ENCODE assay signal across 8 cellular contexts in the genomic region with DNA sequence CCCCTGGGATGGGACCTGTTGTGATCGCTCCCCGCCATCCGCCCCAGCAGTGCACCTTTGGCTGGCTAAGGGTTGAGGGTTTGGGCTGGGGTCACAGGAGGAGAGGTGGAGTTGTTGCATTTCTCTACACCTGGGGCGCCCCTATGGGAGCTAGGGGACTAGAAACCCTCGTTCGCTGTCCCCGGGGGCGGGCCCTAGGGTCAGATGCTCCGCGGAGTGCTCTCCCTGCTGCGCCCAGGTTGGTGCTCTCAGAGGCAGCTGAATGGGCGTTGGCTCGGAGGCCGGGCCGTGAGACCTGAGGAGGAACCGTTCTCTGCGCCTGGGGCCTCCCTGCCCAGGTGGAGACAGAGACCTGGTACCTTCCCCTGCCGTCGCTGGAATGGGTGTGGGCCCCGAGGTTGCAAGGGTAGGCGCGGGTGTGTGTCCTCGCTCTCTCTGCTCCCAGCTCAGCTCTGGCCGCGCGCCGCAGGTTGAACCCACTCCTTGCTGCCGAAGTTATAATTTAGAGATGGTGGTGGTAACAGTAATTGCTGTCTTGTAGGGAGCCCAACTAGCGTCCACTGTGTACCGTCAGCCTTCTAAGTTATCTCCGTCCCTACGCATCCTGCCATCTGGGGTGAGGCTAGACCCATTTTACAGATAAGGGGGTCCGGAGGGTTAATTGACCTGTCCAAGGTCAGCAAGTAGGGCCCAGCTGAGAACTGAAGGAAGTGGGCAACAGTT. TPM values are rescaled to one million over a fixed set of nuclear protein-coding genes. Genes with fewer than 3 reads are reported as not detected.
A peak's percentile ranks its signal among the peaks of the same experiment; 100 is the strongest.
DNase-seq lines count a peak whose midpoint lies in the region; ATAC-seq and TF ChIP-seq lines count a peak whose summit lies in the region.

No MANE protein-coding gene starts in this region.

- H3K4me1 Mint-ChIP-seq in naive B cell, result peaks cover 17 to 22% (median 19%) of the 10 kb centered on the region in 3 donors

- no peaks in the 10 kb centered on the region for H3K27me3 Mint-ChIP-seq in naive B cell

- peaks cover 17 to 47% (median 41%) of the 10 kb centered on the region in 4 donors for H3K4me1 ChIP-seq in transverse colon

- intact Hi-C loops in transverse colon (cut with DNase I; ENCODE audit: low total_unique reads), result loop anchor here (5.0 kb wide), 1 partner anchor 158 kb away; no protein-coding TSS in a partner anchor

- no peaks in the 10 kb centered on the region for H3K9me3 ChIP-seq in transverse colon

- peak; percentile 37 for DNase-seq in G401 (ENCODE audit: low spot score)
- peak; percentile 58 for DNase-seq in activated CD4-positive, CD25-positive, alpha-beta regulatory T cell treated with anti-CD3 and anti-CD28 coated beads, Interleukin-2, amount 50 U/mL, for 72 hours
- peak; percentile 17 for DNase-seq in effector CD8-positive, alpha-beta T cell (lab: John Stamatoyannopoulos, UW)
- DNase-seq in naive B cell, result peak; percentile 29
- DNase-seq in transverse colon, result peak; percentile 73
- no peak for DNase-seq in inferior parietal cortex (ENCODE audit: extremely low spot score)

- no peaks in the 10 kb centered on the region for H3K27me3 ChIP-seq in transverse colon

- 11% methylated on average over 24 of the region's 33 CpGs; no CpG with 5 or more reads in 1 of the 2 donors for WGBS in transverse colon (ENCODE audit: low coverage in 1 of 2), 2 donors

- peak overlapping the region; percentile 89 to 95 (median 90) for H3K27ac ChIP-seq in transverse colon

- no peak for TF ChIP-seq POLR2A in transverse colon (IDR thresholded peaks at IDR 0.05)

- TF ChIP-seq CTCF in transverse colon (IDR thresholded peaks at IDR 0.05), result no peak

- H3K36me3 ChIP-seq in transverse colon, result no peaks in the 10 kb centered on the region

- no peaks in the 10 kb centered on the region for H3K9me3 Mint-ChIP-seq in naive B cell

- H3K4me3 Mint-ChIP-seq in naive B cell, result peak overlapping the region; percentile 81 to 96 (median 91)

- H3K36me3 Mint-ChIP-seq in naive B cell, result no peaks in the 10 kb centered on the region

- in situ Hi-C loops in G401 (cut with HindIII; ENCODE audit: low sequenced_read_pairs) (no loop called here), transverse colon (cut with MboI; ENCODE audit: low pct_ligation_motif_present in 1 of 4, low pct_unique_long_range_greater_than_20kb in 1 of 4, low sequenced_read_pairs in 3 of 4) (no loop called here)

- H3K27ac Mint-ChIP-seq in naive B cell, result peak overlapping the region in 5 of 6 donors; percentile 56 to 87 (median 77)

- no peak for TF ChIP-seq EP300 in transverse colon (IDR thresholded peaks at IDR 0.05; ENCODE audit: low read depth)

- H3K4me3 ChIP-seq in transverse colon, result peak overlapping the region; percentile 74 to 88 (median 83)

- ATAC-seq in HG02885 (IDR thresholded peaks at IDR 0.05; ENCODE audit: poor library complexity, unreplicated experiment) (peak; percentile 30), naive B cell (ENCODE audit: low read depth in 2 of 2) (peak; percentile 30 to 40), GM18870 (IDR thresholded peaks at IDR 0.05; ENCODE audit: unreplicated experiment) (no peak)

RNA-seq across cellular contexts. Expression of a gene that starts 1.0 kb away (rescaled TPM):
- 140 and 146 TPM in 2 replicates for total RNA-seq in G401 (2014; rRNA removed; shearing (Covaris generic))
- 10 to 100 TPM in 3 of 6 donors, 1 to 10 TPM in 3; 3.2 to 14.6 (median 9.7) TPM for polyA plus RNA-seq in naive B cell (ENCODE audit: low read depth in 6 of 6)
- 100 to 1,000 TPM; 282 to 707 (median 563) TPM for total RNA-seq in transverse colon
